8 cellular contexts compared by ENCODE assay signal in genomic region chr9:128685636-128686489, GRCh38. TPM values are rescaled to one million over a fixed set of nuclear protein-coding genes. Genes with fewer than 3 reads are reported as not detected.
DNase-seq lines count a peak whose midpoint lies in the region; ATAC-seq and TF ChIP-seq lines count a peak whose summit lies in the region.

No MANE protein-coding gene starts in this region.

- TF ChIP-seq CTCF in mesothelial cell of epicardium (IDR thresholded peaks at IDR 0.05; ENCODE audit: unreplicated experiment) = no peak
- TF ChIP-seq CTCF in chondrocyte (IDR thresholded peaks at IDR 0.05) = no peak

- H3K4me3 Mint-ChIP-seq in activated naive CD8-positive, alpha-beta T cell treated with anti-CD3 and anti-CD28 coated beads for 36 hours = peak overlapping the region; percentile 97
- H3K4me3 Mint-ChIP-seq in mesothelial cell of epicardium = peak overlapping the region; percentile 36
- H3K4me3 Mint-ChIP-seq in chondrocyte (ENCODE audit: unreplicated experiment) = no peak overlapping the region

- peak overlapping the region; percentile 96 for H3K27ac Mint-ChIP-seq in activated naive CD8-positive, alpha-beta T cell treated with anti-CD3 and anti-CD28 coated beads for 36 hours
- H3K27ac Mint-ChIP-seq in mesothelial cell of epicardium (peak overlapping the region; percentile 98), chondrocyte (ENCODE audit: unreplicated experiment) (no peak overlapping the region)

- H3K27ac ChIP-seq in BLaER1 treated with 17β-estradiol and CSF1 and Interleukin-3, amounts not matched to agents 10 nM and 100 nM = peak overlapping the region; percentile 82 to 95 (median 92)

- H3K4me3 ChIP-seq in BLaER1 treated with 17β-estradiol and CSF1 and Interleukin-3, amounts not matched to agents 10 nM and 100 nM = peak overlapping the region; percentile 74 to 94 (median 82)

- H3K36me3 Mint-ChIP-seq in activated naive CD8-positive, alpha-beta T cell treated with anti-CD3 and anti-CD28 coated beads for 36 hours = peaks cover 33% of the 10 kb centered on the region
- H3K36me3 Mint-ChIP-seq in mesothelial cell of epicardium (peaks cover 3% of the 10 kb centered on the region), chondrocyte (ENCODE audit: low read depth) (no peaks in the 10 kb centered on the region)

- H3K9ac ChIP-seq in BLaER1 treated with 17β-estradiol and CSF1 and Interleukin-3, amounts not matched to agents 10 nM and 100 nM = peak overlapping the region; percentile 80 to 94 (median 91)

- ATAC-seq in GM21576 (IDR thresholded peaks at IDR 0.05; ENCODE audit: unreplicated experiment) = no peak
- ATAC-seq in GM19452 (IDR thresholded peaks at IDR 0.05; ENCODE audit: unreplicated experiment) = no peak

- DNase-seq in MV-4-11 (lab: John Stamatoyannopoulos, UW) (peak; percentile 27), mesothelial cell of epicardium (ENCODE audit: low spot score in 2 of 2, unreplicated experiment in 2 of 2) (no peak), NCI-H2081 treated with DMSO at 0.1 percent for 48 hours (lab: John Stamatoyannopoulos, UW) (no peak), chondrocyte (ENCODE audit: low spot score) (no peak)
- peak; percentile 34 for DNase-seq in activated naive CD8-positive, alpha-beta T cell treated with anti-CD3 and anti-CD28 coated beads for 36 hours

- H3K27me3 ChIP-seq in BLaER1 treated with 17β-estradiol and CSF1 and Interleukin-3, amounts not matched to agents 10 nM and 100 nM = no peaks in the 10 kb centered on the region

- H3K4me1 Mint-ChIP-seq in activated naive CD8-positive, alpha-beta T cell treated with anti-CD3 and anti-CD28 coated beads for 36 hours = peaks cover 44% of the 10 kb centered on the region
- H3K4me1 Mint-ChIP-seq in mesothelial cell of epicardium = peaks cover 39% of the 10 kb centered on the region
- H3K4me1 Mint-ChIP-seq in chondrocyte (ENCODE audit: low read depth) = peaks cover 34% of the 10 kb centered on the region

- peaks cover 9 to 11% (median 10%) of the 10 kb centered on the region in 11 experiments for H4K20me1 ChIP-seq in BLaER1 treated with 17β-estradiol and CSF1 and Interleukin-3, amounts not matched to agents 10 nM and 100 nM

- no peaks in the 10 kb centered on the region for H3K9me3 Mint-ChIP-seq in activated naive CD8-positive, alpha-beta T cell treated with anti-CD3 and anti-CD28 coated beads for 36 hours
- no peaks in the 10 kb centered on the region for H3K9me3 Mint-ChIP-seq in mesothelial cell of epicardium
- H3K9me3 Mint-ChIP-seq in chondrocyte (ENCODE audit: low read depth) = no peaks in the 10 kb centered on the region

- H3K4me2 ChIP-seq in BLaER1 treated with 17β-estradiol and CSF1 and Interleukin-3, amounts not matched to agents 10 nM and 100 nM = peak overlapping the region; percentile 92 to 100 (median 98)

- H3K36me3 ChIP-seq in BLaER1 treated with 17β-estradiol and CSF1 and Interleukin-3, amounts not matched to agents 10 nM and 100 nM = peaks cover 0 to 15% (median 8%) of the 10 kb centered on the region in 11 experiments; a peak in 13 of 22 replicates

- H3K4me1 ChIP-seq in BLaER1 treated with 17β-estradiol and CSF1 and Interleukin-3, amounts not matched to agents 10 nM and 100 nM = peaks cover 59 to 67% (median 63%) of the 10 kb centered on the region in 10 experiments

- H3K27me3 Mint-ChIP-seq in activated naive CD8-positive, alpha-beta T cell treated with anti-CD3 and anti-CD28 coated beads for 36 hours = peaks cover 4% of the 10 kb centered on the region
- H3K27me3 Mint-ChIP-seq in mesothelial cell of epicardium (ENCODE audit: low read depth) (no peaks in the 10 kb centered on the region), chondrocyte (ENCODE audit: low read depth) (no peaks in the 10 kb centered on the region)

- no peaks in the 10 kb centered on the region; a peak in 1 of 22 replicates for H3K9me3 ChIP-seq in BLaER1 treated with 17β-estradiol and CSF1 and Interleukin-3, amounts not matched to agents 10 nM and 100 nM (replicated peaks in 1 of 11)

RNA-seq across cellular contexts. Expression of gene SET, which starts 3.2 kb away (rescaled TPM):
- 100 to 1,000 TPM; 953 to 971 TPM for total RNA-seq in activated naive CD8-positive, alpha-beta T cell treated with anti-CD3 and anti-CD28 coated beads for 36 hours
- total RNA-seq in mesothelial cell of epicardium (443 to 471 TPM (median 467 TPM) in 3 replicates), chondrocyte (235 to 266 TPM (median 255 TPM) in 3 replicates)

RNA-seq across cellular contexts. Expression of gene PKN3, which starts 16.4 kb away (rescaled TPM):
- 1 to 10 TPM; 7.2 to 7.8 TPM for total RNA-seq in activated naive CD8-positive, alpha-beta T cell treated with anti-CD3 and anti-CD28 coated beads for 36 hours
- total RNA-seq in mesothelial cell of epicardium (5.2 to 6.6 TPM (median 5.9 TPM) in 3 replicates), chondrocyte (3.1 to 4.2 TPM (median 4.2 TPM) in 3 replicates)

RNA-seq across cellular contexts. Expression of gene DYNC2I2, which starts 29.2 kb away (rescaled TPM):
- total RNA-seq in activated naive CD8-positive, alpha-beta T cell treated with anti-CD3 and anti-CD28 coated beads for 36 hours = 10 to 100 TPM; 34.3 to 38.1 TPM
- 35.2 to 38.3 TPM (median 37.2 TPM) in 3 replicates for total RNA-seq in mesothelial cell of epicardium
- 23.4 to 41.0 TPM (median 24.0 TPM) in 3 replicates for total RNA-seq in chondrocyte

RNA-seq across cellular contexts. Expression of gene ZDHHC12, which starts 38.1 kb away (rescaled TPM):
- total RNA-seq in activated naive CD8-positive, alpha-beta T cell treated with anti-CD3 and anti-CD28 coated beads for 36 hours = 10 to 100 TPM; 47.1 to 52.6 TPM
- total RNA-seq in mesothelial cell of epicardium (20.7 to 22.6 TPM (median 21.6 TPM) in 3 replicates), chondrocyte (23.6 to 24.7 TPM (median 24.3 TPM) in 3 replicates)

Comparison
In these comparisons a context has a peak if more than half of its experiments do, and no peak if none do; other contexts are left out.
1. DNase-seq: peak in MV-4-11 (single experiment) and activated naive CD8-positive, alpha-beta T cell treated with anti-CD3 and anti-CD28 coated beads for 36 hours (single experiment); none in mesothelial cell of epicardium (0 of 2), NCI-H2081 treated with DMSO at 0.1 percent for 48 hours (single experiment) and chondrocyte (single experiment).